Comparison of ENCODE assay signal across 26 cellular contexts in the genomic region with DNA sequence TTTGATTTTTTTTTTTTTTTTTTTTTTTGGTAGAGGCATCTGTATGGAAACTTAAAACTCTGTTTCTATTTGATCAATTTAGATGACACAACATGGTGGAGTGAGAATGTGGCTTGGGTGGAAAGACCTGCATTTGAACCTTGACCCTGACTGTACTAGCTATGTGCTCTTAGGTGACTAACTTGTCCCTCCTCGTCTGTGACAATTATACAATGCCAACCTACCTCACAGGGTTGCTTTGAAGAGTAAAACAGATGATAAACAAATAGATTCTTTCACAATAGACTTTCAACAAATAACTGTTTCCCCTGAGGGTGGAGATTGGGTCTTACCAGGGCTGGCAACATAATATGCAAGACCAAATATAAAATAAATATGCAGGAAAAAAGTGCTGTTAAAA.
A peak's percentile ranks its signal among the peaks of the same experiment; 100 is the strongest.
DNase-seq lines count a peak whose midpoint lies in the region; ATAC-seq, FAIRE-seq and TF ChIP-seq lines count a peak whose summit lies in the region.
"Had no signal": no experiment of that assay in that cellular context is flagged by ENCODE, and none has a peak within 500 bp of the region (broad histone marks: within the 10 kb centered on the region; RNA-seq: fewer than 3 reads in every experiment).

No MANE protein-coding gene starts in this region.

- ATAC-seq in HepG2: peak; percentile 76
- ATAC-seq: GM12878, Right ventricle myocardium inferior had no signal

- no peaks in the 10 kb centered on the region for H3K27me3 ChIP-seq in HepG2 (ENCODE audit: control insufficient read depth in 1 of 2, insufficient read depth in 2 of 2, low read length in 2 of 2)
- H3K27me3 ChIP-seq: MG63 had no signal

- H3K4me3 ChIP-seq in HepG2 (replicated peaks in 1 of 3; ENCODE audit: insufficient read depth in 1 of 3, low read depth in 2 of 3, low read length in 3 of 3): no peak overlapping the region; a peak in 1 of 6 replicates
- H3K4me3 ChIP-seq: GM12878, GM23248, MG63, PC-9 had no signal

- WGBS in HepG2 (ENCODE audit: low lambda C conversion rate): 0% methylated on average over 1 of the region's 1 CpG

- FAIRE-seq in HepG2 (lab: Jason Lieb, UNC): peak; percentile 99
- FAIRE-seq: D721Med, GM12878 had no signal

- peak; percentile 42 to 87; a peak in 2 of 4 replicates for TF ChIP-seq EP300 in HepG2 (IDR thresholded peaks at IDR 0.05; ENCODE audit: low read depth in 2 of 2, low read length in 2 of 2)
- TF ChIP-seq EP300 in HepG2 (CRISPR knock-in tag; IDR thresholded peaks at IDR 0.05; ENCODE audit: borderline replicate concordance): peak; percentile 63; the same call in 1 of the 2 replicates

- POLR2A ChIA-PET in HepG2 (lab: Yijun Ruan, JAX): interaction anchor here (0.7 to 2.0 kb wide), 3 partner anchors 30 to 1269 kb away, joined by 3 to 6 read pairs (median 3); no protein-coding TSS in a partner anchor

- peak overlapping the region; percentile 90 for H3K27ac ChIP-seq in HepG2 (ENCODE audit: extremely low read length, insufficient read depth, low read length)
- H3K27ac ChIP-seq: 22Rv1, GM23248, PC-9 had no signal

- BruUV-seq in HepG2 (replicated peaks; lab: Mats Ljungman, UMichigan): no TSS peak

- H2AFZ ChIP-seq in HepG2 (ENCODE audit: low read length): no peak overlapping the region
- H2AFZ ChIP-seq: GM23248, PC-9 had no signal

- intact Hi-C loops in HepG2 (cut with micrococcal nuclease; ENCODE audit: unreplicated experiment): loop anchor here (5.0 kb wide), 1 partner anchor 63 kb away; no protein-coding TSS in a partner anchor

- no peak for TF ChIP-seq POLR2A in HepG2 (IDR thresholded peaks at IDR 0.05; ENCODE audit: insufficient read depth in 1 of 2, low read depth in 2 of 2, low read length in 2 of 2)

- H3K4me2 ChIP-seq in HepG2 (ENCODE audit: low read depth, low read length): peak overlapping the region; percentile 29; the same call in 1 of the 2 replicates
- H3K4me2 ChIP-seq: PC-9 had no signal

- H4K20me1 ChIP-seq in HepG2 (ENCODE audit: insufficient read depth, low read length): no peaks in the 10 kb centered on the region

- H3K79me2 ChIP-seq in HepG2 (ENCODE audit: insufficient read depth, low read length): no peaks in the 10 kb centered on the region

- no peaks in the 10 kb centered on the region for H3K9me3 ChIP-seq in HepG2 (ENCODE audit: low read length)
- H3K9me3 ChIP-seq: MG63 had no signal

- no peak for TF ChIP-seq CTCF in HepG2 (CRISPR knock-in tag; IDR thresholded peaks at IDR 0.05)

- H3K4me1 ChIP-seq in HepG2 (ENCODE audit: insufficient read depth, low read length): peaks cover 62% of the 10 kb centered on the region

- CTCF ChIA-PET in HepG2 (lab: Yijun Ruan, JAX; ENCODE audit: low intra/inter-chr PET ratio, low total read pairs): no interaction called here

- TF ChIP-seq RAD21 in HepG2 (CRISPR knock-in tag; IDR thresholded peaks at IDR 0.05): no peak

- no peaks in the 10 kb centered on the region; a peak in 1 of 5 replicates for H3K36me3 ChIP-seq in HepG2 (replicated peaks in 1 of 2; ENCODE audit: control insufficient read depth in 1 of 2, insufficient read depth in 2 of 2, low read length in 2 of 2)
- H3K36me3 ChIP-seq: MG63 had no signal

- peak overlapping the region; percentile 51 for H3K9ac ChIP-seq in HepG2 (ENCODE audit: insufficient read depth, low read depth, low read length)
- H3K9ac ChIP-seq: GM23248 had no signal

- DNase-seq in DMS53 (lab: John Stamatoyannopoulos, UW): peak; percentile 22
- DNase-seq in DMS53 treated with DMSO at 0.1 percent for 48 hours (lab: John Stamatoyannopoulos, UW; ENCODE audit: unreplicated experiment): no peak
- peak; percentile 72 for DNase-seq in SW480 (ENCODE audit: low spot score)
- peak; percentile 98 for DNase-seq in HepG2 (ENCODE audit: low spot score)
- DNase-seq in cerebellum (ENCODE audit: low spot score): no peak
- no peak for DNase-seq in NCI-H226
- DNase-seq in kidney tubule cell (ENCODE audit: low spot score): no peak
- DNase-seq: CD4-positive, CD25-positive, alpha-beta regulatory T cell; EL; GDM1; GM23248; H7; IMR-90; KG1; MG63; NCI-H1105 treated with DMSO at 0.1 percent for 48 hours; NCI-H146; NCI-H1930; NCI-H2107; NCI-H446; NCI-H526 had no signal

- in situ Hi-C loops in HepG2 (cut with HindIII; ENCODE audit: extremely low pct_ligation_motif_present, low pct_unique_long_range_greater_than_20kb): no loop called here

TF ChIP-seq in HepG2, 621 proteins besides CTCF, POLR2A, EP300 and RAD21 (continues in another document):
- no peak for TF ChIP-seq ARID2 (CRISPR knock-in tag; IDR thresholded peaks at IDR 0.05; ENCODE audit: borderline replicate concordance)
- TF ChIP-seq, protein P1, sequence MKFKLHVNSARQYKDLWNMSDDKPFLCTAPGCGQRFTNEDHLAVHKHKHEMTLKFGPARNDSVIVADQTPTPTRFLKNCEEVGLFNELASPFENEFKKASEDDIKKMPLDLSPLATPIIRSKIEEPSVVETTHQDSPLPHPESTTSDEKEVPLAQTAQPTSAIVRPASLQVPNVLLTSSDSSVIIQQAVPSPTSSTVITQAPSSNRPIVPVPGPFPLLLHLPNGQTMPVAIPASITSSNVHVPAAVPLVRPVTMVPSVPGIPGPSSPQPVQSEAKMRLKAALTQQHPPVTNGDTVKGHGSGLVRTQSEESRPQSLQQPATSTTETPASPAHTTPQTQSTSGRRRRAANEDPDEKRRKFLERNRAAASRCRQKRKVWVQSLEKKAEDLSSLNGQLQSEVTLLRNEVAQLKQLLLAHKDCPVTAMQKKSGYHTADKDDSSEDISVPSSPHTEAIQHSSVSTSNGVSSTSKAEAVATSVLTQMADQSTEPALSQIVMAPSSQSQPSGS (CRISPR knock-in tag; IDR thresholded peaks at IDR 0.05): peak; percentile 22; the same call in 1 of the 2 replicates
- TF ChIP-seq MXI1 (IDR thresholded peaks at IDR 0.05; ENCODE audit: borderline replicate concordance, low read depth, low read length): peak; percentile 47; the same call in 1 of the 3 replicates
- peak; percentile 54; the same call in 1 of the 2 replicates for TF ChIP-seq SIX1 (CRISPR knock-in tag; IDR thresholded peaks at IDR 0.05; ENCODE audit: borderline replicate concordance)
- TF ChIP-seq JUN (CRISPR knock-in tag; IDR thresholded peaks at IDR 0.05): 0 out of 2 replicates have a peak, but pooled peaks have one; percentile 23
- no peak for TF ChIP-seq FOXP1 (IDR thresholded peaks at IDR 0.05)
- TF ChIP-seq FOXP1 (CRISPR knock-in tag; IDR thresholded peaks at IDR 0.05): peak; percentile 95
- peak; percentile 56 for TF ChIP-seq CREB1 (IDR thresholded peaks at IDR 0.05)
- peak; percentile 72 for TF ChIP-seq CREB1 (CRISPR knock-in tag; IDR thresholded peaks at IDR 0.05)
- TF ChIP-seq ZNF3 (CRISPR knock-in tag; IDR thresholded peaks at IDR 0.05): no peak
- TF ChIP-seq HOXA5 (CRISPR knock-in tag; IDR thresholded peaks at IDR 0.05): peak; percentile 61; the same call in 1 of the 2 replicates
- TF ChIP-seq, protein P2, sequence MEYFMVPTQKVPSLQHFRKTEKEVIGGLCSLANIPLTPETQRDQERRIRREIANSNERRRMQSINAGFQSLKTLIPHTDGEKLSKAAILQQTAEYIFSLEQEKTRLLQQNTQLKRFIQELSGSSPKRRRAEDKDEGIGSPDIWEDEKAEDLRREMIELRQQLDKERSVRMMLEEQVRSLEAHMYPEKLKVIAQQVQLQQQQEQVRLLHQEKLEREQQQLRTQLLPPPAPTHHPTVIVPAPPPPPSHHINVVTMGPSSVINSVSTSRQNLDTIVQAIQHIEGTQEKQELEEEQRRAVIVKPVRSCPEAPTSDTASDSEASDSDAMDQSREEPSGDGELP (IDR thresholded peaks at IDR 0.05; ENCODE audit: borderline replicate concordance, low read depth): peak; percentile 54; the same call in 1 of the 2 replicates
- peak; percentile 57; the same call in 1 of the 2 replicates for TF ChIP-seq MIER2 (CRISPR knock-in tag; IDR thresholded peaks at IDR 0.05)
- TF ChIP-seq MATR3 (CRISPR knock-in tag; IDR thresholded peaks at IDR 0.05): no peak
- TF ChIP-seq JDP2 (CRISPR knock-in tag; IDR thresholded peaks at IDR 0.05; ENCODE audit: borderline replicate concordance): no peak
- 0 out of 2 replicates have a peak, but pooled peaks have one; percentile 33 for TF ChIP-seq ZNF331 (CRISPR knock-in tag; IDR thresholded peaks at IDR 0.05)
- TF ChIP-seq DPF2 (CRISPR knock-in tag; IDR thresholded peaks at IDR 0.05; ENCODE audit: borderline replicate concordance, low read depth): peak; percentile 62
- TF ChIP-seq, protein P3, sequence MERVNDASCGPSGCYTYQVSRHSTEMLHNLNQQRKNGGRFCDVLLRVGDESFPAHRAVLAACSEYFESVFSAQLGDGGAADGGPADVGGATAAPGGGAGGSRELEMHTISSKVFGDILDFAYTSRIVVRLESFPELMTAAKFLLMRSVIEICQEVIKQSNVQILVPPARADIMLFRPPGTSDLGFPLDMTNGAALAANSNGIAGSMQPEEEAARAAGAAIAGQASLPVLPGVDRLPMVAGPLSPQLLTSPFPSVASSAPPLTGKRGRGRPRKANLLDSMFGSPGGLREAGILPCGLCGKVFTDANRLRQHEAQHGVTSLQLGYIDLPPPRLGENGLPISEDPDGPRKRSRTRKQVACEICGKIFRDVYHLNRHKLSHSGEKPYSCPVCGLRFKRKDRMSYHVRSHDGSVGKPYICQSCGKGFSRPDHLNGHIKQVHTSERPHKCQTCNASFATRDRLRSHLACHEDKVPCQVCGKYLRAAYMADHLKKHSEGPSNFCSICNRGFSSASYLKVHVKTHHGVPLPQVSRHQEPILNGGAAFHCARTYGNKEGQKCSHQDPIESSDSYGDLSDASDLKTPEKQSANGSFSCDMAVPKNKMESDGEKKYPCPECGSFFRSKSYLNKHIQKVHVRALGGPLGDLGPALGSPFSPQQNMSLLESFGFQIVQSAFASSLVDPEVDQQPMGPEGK (CRISPR knock-in tag; IDR thresholded peaks at IDR 0.05): peak; percentile 28; the same call in 1 of the 2 replicates
- TF ChIP-seq, protein P4, sequence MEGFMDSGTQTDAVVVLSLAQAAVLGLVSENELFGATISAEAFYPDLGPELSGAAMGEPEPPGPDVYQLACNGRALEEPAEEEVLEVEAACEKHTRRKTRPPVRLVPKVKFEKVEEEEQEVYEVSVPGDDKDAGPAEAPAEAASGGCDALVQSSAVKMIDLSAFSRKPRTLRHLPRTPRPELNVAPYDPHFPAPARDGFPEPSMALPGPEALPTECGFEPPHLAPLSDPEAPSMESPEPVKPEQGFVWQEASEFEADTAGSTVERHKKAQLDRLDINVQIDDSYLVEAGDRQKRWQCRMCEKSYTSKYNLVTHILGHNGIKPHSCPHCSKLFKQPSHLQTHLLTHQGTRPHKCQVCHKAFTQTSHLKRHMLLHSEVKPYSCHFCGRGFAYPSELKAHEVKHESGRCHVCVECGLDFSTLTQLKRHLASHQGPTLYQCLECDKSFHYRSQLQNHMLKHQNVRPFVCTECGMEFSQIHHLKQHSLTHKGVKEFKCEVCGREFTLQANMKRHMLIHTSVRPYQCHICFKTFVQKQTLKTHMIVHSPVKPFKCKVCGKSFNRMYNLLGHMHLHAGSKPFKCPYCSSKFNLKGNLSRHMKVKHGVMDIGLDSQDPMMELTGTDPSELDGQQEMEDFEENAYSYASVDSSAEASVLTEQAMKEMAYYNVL (CRISPR knock-in tag; IDR thresholded peaks at IDR 0.05; ENCODE audit: borderline replicate concordance): peak; percentile 52; the same call in 1 of the 2 replicates
- no peak for TF ChIP-seq TOPORS (CRISPR knock-in tag; IDR thresholded peaks at IDR 0.05)

Comparison
In these comparisons a context has a peak if more than half of its experiments do, and no peak if none do; other contexts are left out.
1. DNase-seq: peak in DMS53 (single experiment), SW480 (single experiment) and HepG2 (single experiment); none in DMS53 treated with DMSO at 0.1 percent for 48 hours (single experiment), cerebellum (single experiment), NCI-H226 (single experiment) and kidney tubule cell (single experiment).